In the genomic region with DNA sequence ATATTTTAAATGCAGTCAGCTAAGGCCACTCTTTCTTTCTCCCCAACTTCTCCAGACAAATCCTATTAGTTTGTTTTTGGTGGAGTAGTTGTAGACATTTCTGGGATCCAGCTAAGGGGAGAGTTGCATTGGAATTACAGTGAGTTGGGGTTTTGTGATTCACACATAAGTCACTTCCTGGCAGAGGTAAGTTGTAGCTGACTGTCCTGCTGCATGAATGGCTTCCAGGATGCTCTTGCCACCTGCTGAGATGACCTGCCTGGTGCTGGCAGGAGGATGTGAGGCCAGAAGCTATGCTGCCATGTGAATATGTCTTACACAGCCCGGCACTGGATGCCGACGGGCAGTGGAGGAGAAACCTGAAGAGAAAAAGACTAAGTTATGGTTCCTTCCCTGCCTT, we compare ENCODE assay signal across 30 cellular contexts.
DNase-seq lines count a peak whose midpoint lies in the region; ATAC-seq and TF ChIP-seq lines count a peak whose summit lies in the region.
"Had no signal": no experiment of that assay in that cellular context is flagged by ENCODE, and none has a peak within 500 bp of the region (broad histone marks: within the 10 kb centered on the region; RNA-seq: fewer than 3 reads in every experiment).

No MANE protein-coding gene starts in this region.

- intact Hi-C loops in ascending aorta (cut with DNase I), result no loop called here

- no peaks in the 10 kb centered on the region for H3K36me3 ChIP-seq in ascending aorta
- H3K36me3 ChIP-seq: adrenal gland, cardiac muscle cell, gastroesophageal sphincter, HAP-1, tibial artery had no signal

- H3K9me3 ChIP-seq in ascending aorta, result no peaks in the 10 kb centered on the region
- H3K9me3 ChIP-seq: adrenal gland, gastroesophageal sphincter, HAP-1, tibial artery had no signal

- TF ChIP-seq CTCF in omental fat pad (IDR thresholded peaks at IDR 0.05), result no peak
- TF ChIP-seq CTCF in ascending aorta (IDR thresholded peaks at IDR 0.05), result no peak

- DNase-seq in DMS53 (lab: John Stamatoyannopoulos, UW) (peak; percentile 15), DMS53 treated with DMSO at 0.1 percent for 48 hours (lab: John Stamatoyannopoulos, UW; ENCODE audit: unreplicated experiment) (no peak), SW 1271 (lab: John Stamatoyannopoulos, UW) (peak; percentile 53 to 74), epithelial cell of prostate (ENCODE audit: low read depth, low spot score) (peak; percentile 31), renal cortical epithelial cell (ENCODE audit: low read depth) (peak; percentile 52), omental fat pad (ENCODE audit: low spot score) (no peak), ascending aorta (ENCODE audit: low spot score in 2 of 2) (no peak)
- DNase-seq in activated naive CD4-positive, alpha-beta T cell (lab: John Stamatoyannopoulos, UW), result no peak
- DNase-seq: activated CD4-positive, alpha-beta T cell treated with anti-CD3 and anti-CD28 coated beads for 48 hours; activated naive CD4-positive, alpha-beta T cell treated with anti-CD3 and anti-CD28 coated beads for 36 hours; activated T-cell treated with anti-CD3 and anti-CD28 coated beads, Interleukin-2, amount 50 U/mL, for 4 hours; adrenal gland; CD4-positive, CD25-positive, alpha-beta regulatory T cell; hippocampal formation; left ventricle myocardium superior; midbrain; naive thymus-derived CD8-positive, alpha-beta T cell; NCI-H1105 treated with DMSO at 0.1 percent for 48 hours; NCI-H2029; NCI-H69; retina; small intestine; stimulated activated CD8-positive, alpha-beta memory T cell treated with anti-CD3 and anti-CD28 coated beads, Interleukin-4, amount 100 ng/mL, for 48 hours; T-helper 2 cell; tibial artery had no signal

- H3K27ac ChIP-seq in epithelial cell of prostate (peak overlapping the region; percentile 62), ascending aorta (no peak overlapping the region)
- H3K27ac ChIP-seq: 22Rv1, adrenal gland, cardiac muscle cell, gastroesophageal sphincter, SK-N-MC, tibial artery had no signal

- H3K4me1 ChIP-seq in ascending aorta, result no peaks in the 10 kb centered on the region
- H3K4me1 ChIP-seq: adrenal gland, gastroesophageal sphincter, HAP-1, tibial artery had no signal

- no peak for ATAC-seq in omental fat pad (ENCODE audit: low FRiP score)
- ATAC-seq: activated T-cell treated with anti-CD3 and anti-CD28 coated beads, Interleukin-2, amount 50 U/mL, for 4 hours; gastroesophageal sphincter; left ventricle myocardium superior; naive thymus-derived CD8-positive, alpha-beta T cell had no signal

- H3K27me3 ChIP-seq in ascending aorta, result no peaks in the 10 kb centered on the region
- H3K27me3 ChIP-seq: adrenal gland, cardiac muscle cell, tibial artery had no signal

- H3K4me3 ChIP-seq in ascending aorta, result no peak overlapping the region
- H3K4me3 ChIP-seq: adrenal gland, cardiac muscle cell, gastroesophageal sphincter, HAP-1, SK-N-MC, tibial artery had no signal

Comparison
In these comparisons a context has a peak if more than half of its experiments do, and no peak if none do; other contexts are left out.
1. DNase-seq: peak in DMS53 (single experiment), SW 1271 (2 of 2), epithelial cell of prostate (single experiment) and renal cortical epithelial cell (single experiment); none in DMS53 treated with DMSO at 0.1 percent for 48 hours (single experiment), omental fat pad (single experiment), activated naive CD4-positive, alpha-beta T cell (0 of 4) and ascending aorta (0 of 2).